9 cellular contexts compared by ENCODE assay signal in genomic region chr11:62909107-62909894, GRCh38. TPM values are rescaled to one million over a fixed set of nuclear protein-coding genes. Genes with fewer than 3 reads are reported as not detected.
DNase-seq lines count a peak whose midpoint lies in the region; ATAC-seq and TF ChIP-seq lines count a peak whose summit lies in the region.
"Had no signal": no experiment of that assay in that cellular context is flagged by ENCODE, and none has a peak within 500 bp of the region (broad histone marks: within the 10 kb centered on the region; RNA-seq: fewer than 3 reads in every experiment).

No MANE protein-coding gene starts in this region.

- peak overlapping the region in 2 of 5 experiments; percentile 17 to 51 for H3K27ac Mint-ChIP-seq in brain
- H3K27ac Mint-ChIP-seq in T-helper 17 cell, result no peak overlapping the region

- peaks cover 7% of the 10 kb centered on the region; the same call in 1 of the 2 replicates for H3K4me1 ChIP-seq in iPS-20b (ENCODE audit: insufficient read depth, low read length)

- H3K36me3 Mint-ChIP-seq in brain (no peaks in the 10 kb centered on the region), T-helper 17 cell (ENCODE audit: low read depth) (peaks cover 5% of the 10 kb centered on the region)

- H3K36me3 ChIP-seq in iPS-20b (ENCODE audit: insufficient read depth, low read depth, low read length), result no peaks in the 10 kb centered on the region
- H3K36me3 ChIP-seq: BLaER1 treated with 17β-estradiol and CSF1 and Interleukin-3, amounts not matched to agents 10 nM and 100 nM had no signal

- H3K9me3 Mint-ChIP-seq in brain, result no peaks in the 10 kb centered on the region

- no peaks in the 10 kb centered on the region for H3K27me3 ChIP-seq in iPS-20b (ENCODE audit: insufficient read depth, low read length)
- H3K27me3 ChIP-seq: BLaER1 treated with 17β-estradiol and CSF1 and Interleukin-3, amounts not matched to agents 10 nM and 100 nM had no signal

- ATAC-seq in HG02798 (IDR thresholded peaks at IDR 0.05; ENCODE audit: poor library complexity, unreplicated experiment) (no peak), T-helper 17 cell (no peak)

- H3K4me3 Mint-ChIP-seq in brain (no peak overlapping the region), T-helper 17 cell (no peak overlapping the region)

- peak overlapping the region; percentile 51 for H3K27ac ChIP-seq in iPS-20b (ENCODE audit: low read length)
- H3K27ac ChIP-seq: BLaER1 treated with 17β-estradiol and CSF1 and Interleukin-3, amounts not matched to agents 10 nM and 100 nM had no signal

- no peaks in the 10 kb centered on the region for H3K27me3 Mint-ChIP-seq in brain
- peaks cover 35% of the 10 kb centered on the region for H3K27me3 Mint-ChIP-seq in T-helper 17 cell

- no peak for TF ChIP-seq POLR2A in NB4 (IDR thresholded peaks at IDR 0.05; ENCODE audit: extremely low read depth, insufficient read length)

- TF ChIP-seq CTCF in NB4 (IDR thresholded peaks at IDR 0.05; ENCODE audit: low read depth, low read length), result peak; percentile 75
- peak; percentile 72 to 74 for TF ChIP-seq CTCF in brain (conservative IDR thresholded peaks at IDR 0.05)

- H3K9ac ChIP-seq in iPS-20b (ENCODE audit: low read depth, low read length), result peak overlapping the region; percentile 55
- H3K9ac ChIP-seq: BLaER1 treated with 17β-estradiol and CSF1 and Interleukin-3, amounts not matched to agents 10 nM and 100 nM had no signal

- H3K4me3 ChIP-seq in NB4 (ENCODE audit: low read depth, low read length), result no peak overlapping the region
- H3K4me3 ChIP-seq in iPS-20b (ENCODE audit: low read length), result peak overlapping the region; percentile 52; the same call in 1 of the 2 replicates
- H3K4me3 ChIP-seq: BLaER1 treated with 17β-estradiol and CSF1 and Interleukin-3, amounts not matched to agents 10 nM and 100 nM had no signal

- H3K9me3 ChIP-seq in iPS-20b (ENCODE audit: insufficient read depth, low read depth, low read length), result no peaks in the 10 kb centered on the region
- H3K9me3 ChIP-seq in T-helper 17 cell (ENCODE audit: control insufficient read depth, low read length, poor library complexity, severe bottlenecking), result no peaks in the 10 kb centered on the region
- H3K9me3 ChIP-seq: BLaER1 treated with 17β-estradiol and CSF1 and Interleukin-3, amounts not matched to agents 10 nM and 100 nM had no signal

- H3K4me1 Mint-ChIP-seq in brain (peaks cover 16% of the 10 kb centered on the region), T-helper 17 cell (peaks cover 12% of the 10 kb centered on the region)

- DNase-seq in NCI-H1436 (lab: John Stamatoyannopoulos, UW) (peak; percentile 19), NCI-H1436 treated with DMSO at 0.1 percent for 48 hours (lab: John Stamatoyannopoulos, UW) (no peak), NB4 (ENCODE audit: low read depth) (peak; percentile 45), stromal cell of bone marrow (ENCODE audit: low read depth) (peak; percentile 45), T-helper 17 cell (no peak)

RNA-seq across cellular contexts. Expression of gene CHRM1, which starts 11.9 kb away (rescaled TPM):
- polyA plus RNA-seq in brain (ENCODE audit: insufficient read depth, low read depth, low replicate concordance), result 18.8 TPM
- not detected for total RNA-seq in T-helper 17 cell

RNA-seq across cellular contexts. Expression of gene SLC3A2, which starts 28.6 kb away (rescaled TPM):
- 175 TPM for polyA plus RNA-seq in brain (ENCODE audit: insufficient read depth, low read depth, low replicate concordance)
- total RNA-seq in T-helper 17 cell, result 100 to 1,000 TPM; 233 to 240 TPM

Comparison
In these comparisons a context has a peak if more than half of its experiments do, and no peak if none do; other contexts are left out.
1. DNase-seq: peak in NCI-H1436 (single experiment), NB4 (single experiment) and stromal cell of bone marrow (single experiment); none in NCI-H1436 treated with DMSO at 0.1 percent for 48 hours (single experiment) and T-helper 17 cell (0 of 3).